In the genomic region with DNA sequence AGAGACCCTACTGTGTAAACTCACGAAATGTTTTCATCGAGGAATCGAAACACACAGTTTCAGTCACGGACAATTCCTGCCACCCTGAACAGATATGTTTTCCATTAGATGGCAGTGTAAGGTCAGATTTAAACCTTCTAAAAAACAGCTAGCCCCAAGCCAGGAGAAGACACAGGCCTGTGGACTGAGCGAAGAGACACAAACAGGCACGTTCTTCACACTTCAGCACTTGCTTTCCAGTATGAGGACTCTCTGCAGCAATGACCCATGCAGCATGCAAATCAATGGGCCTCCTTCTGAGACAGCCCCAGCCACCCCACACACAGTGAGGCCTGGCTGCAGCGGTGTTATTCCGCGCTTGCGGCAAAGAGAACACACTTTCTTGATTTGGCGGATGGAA, we compare ENCODE assay signal across 9 cellular contexts. TPM values are rescaled to one million over a fixed set of nuclear protein-coding genes. Genes with fewer than 3 reads are reported as not detected.
DNase-seq lines count a peak whose midpoint lies in the region; ATAC-seq and TF ChIP-seq lines count a peak whose summit lies in the region.
"Had no signal": no experiment of that assay in that cellular context is flagged by ENCODE, and none has a peak within 500 bp of the region (broad histone marks: within the 10 kb centered on the region; RNA-seq: fewer than 3 reads in every experiment).

No MANE protein-coding gene starts in this region.

- H3K36me3 ChIP-seq in gastroesophageal sphincter = peaks cover 0 to 17% of the 10 kb centered on the region in 2 donors
- H3K36me3 ChIP-seq in sigmoid colon = no peaks in the 10 kb centered on the region
- H3K36me3 ChIP-seq in tibial nerve = peaks cover 0 to 11% (median 0%) of the 10 kb centered on the region in 3 donors
- peaks cover 2 to 3% of the 10 kb centered on the region in 2 experiments for H3K36me3 ChIP-seq in trophoblast cell (ENCODE audit: control insufficient read depth in 1 of 2, insufficient read depth in 2 of 2, low read length in 2 of 2)

- no peak overlapping the region for H2BK120ac ChIP-seq in trophoblast cell (ENCODE audit: insufficient read depth, low read length, poor library complexity)

- H2BK5ac ChIP-seq in trophoblast cell (ENCODE audit: low read depth, low read length, poor library complexity) = no peak overlapping the region

- H3K9me3 ChIP-seq in gastroesophageal sphincter (no peaks in the 10 kb centered on the region), sigmoid colon (no peaks in the 10 kb centered on the region), tibial nerve (no peaks in the 10 kb centered on the region), trophoblast cell (ENCODE audit: insufficient read depth, low read depth, low read length) (no peaks in the 10 kb centered on the region)

- no peak overlapping the region for H3K23ac ChIP-seq in trophoblast cell (ENCODE audit: low read length)

- TF ChIP-seq CTCF in gastroesophageal sphincter (IDR thresholded peaks at IDR 0.05) (peak in 3 of 4 experiments; percentile 40 to 56 (median 42)), sigmoid colon (IDR thresholded peaks at IDR 0.05) (peak in 2 of 4 experiments; percentile 11 to 29), tibial nerve (IDR thresholded peaks at IDR 0.05) (no peak)

- peak overlapping the region; percentile 44 to 79 (median 58) for H3K27ac ChIP-seq in gastroesophageal sphincter
- peak overlapping the region; percentile 61 to 75 (median 67) for H3K27ac ChIP-seq in sigmoid colon
- H3K27ac ChIP-seq in tibial nerve = no peak overlapping the region
- no peak overlapping the region for H3K27ac ChIP-seq in trophoblast cell (ENCODE audit: low read depth, low read length)

- no peak overlapping the region for H3K4ac ChIP-seq in trophoblast cell (ENCODE audit: low read depth, low read length)

- no peak overlapping the region for H4K91ac ChIP-seq in trophoblast cell (ENCODE audit: low read depth, low read length)

- no peak overlapping the region for H4K8ac ChIP-seq in trophoblast cell (ENCODE audit: low read depth, low read length)

- H2AFZ ChIP-seq in trophoblast cell (ENCODE audit: insufficient read depth, low read length, poor library complexity) = no peak overlapping the region

- peak overlapping the region in 1 of 2 donors; percentile 15 for H3K4me3 ChIP-seq in gastroesophageal sphincter
- H3K4me3 ChIP-seq in sigmoid colon = peak overlapping the region in 1 of 4 donors; percentile 5
- H3K4me3 ChIP-seq in tibial nerve = no peak overlapping the region
- H3K4me3 ChIP-seq in trophoblast cell (ENCODE audit: low read depth, low read length) = no peak overlapping the region

- intact Hi-C loops in sigmoid colon (cut with DNase I) = loop anchor here (5.0 to 10.0 kb wide), 3 partner anchors 92 to 760 kb away; partner anchors contain the start of gene FOXF2

- H3K79me2 ChIP-seq in trophoblast cell (ENCODE audit: control insufficient read depth, insufficient read depth, low read length, poor library complexity) = no peaks in the 10 kb centered on the region

- peak; percentile 67 for ATAC-seq in gastroesophageal sphincter

- DNase-seq in NCI-H82 (lab: John Stamatoyannopoulos, UW) (peak; percentile 38), NCI-H82 treated with DMSO at 0.1 percent for 48 hours (lab: John Stamatoyannopoulos, UW; ENCODE audit: unreplicated experiment) (no peak), RPMI7951 (ENCODE audit: low read depth) (peak; percentile 47), sigmoid colon (peak; percentile 69), tibial nerve (ENCODE audit: low spot score in 2 of 2) (no peak), NOMO-1 treated with DMSO at 0.1 percent for 48 hours (lab: John Stamatoyannopoulos, UW; ENCODE audit: unreplicated experiment) (no peak), trophoblast cell (no peak)
- DNase-seq: posterior cingulate gyrus had no signal

- TF ChIP-seq POLR2A in gastroesophageal sphincter (IDR thresholded peaks at IDR 0.05) (no peak), sigmoid colon (IDR thresholded peaks at IDR 0.05) (no peak), tibial nerve (IDR thresholded peaks at IDR 0.05) (no peak)

- no peak overlapping the region for H4K12ac ChIP-seq in trophoblast cell (ENCODE audit: low read depth, low read length)

- TF ChIP-seq EP300 in gastroesophageal sphincter (IDR thresholded peaks at IDR 0.05) (no peak), sigmoid colon (IDR thresholded peaks at IDR 0.05) (no peak), tibial nerve (IDR thresholded peaks at IDR 0.05) (no peak)

- H3K14ac ChIP-seq in trophoblast cell (ENCODE audit: low read length) = no peak overlapping the region

- WGBS in gastroesophageal sphincter (ENCODE audit: low coverage in 1 of 2), 2 donors = 38 to 58% methylated on average over 7 of the region's 11 CpGs
- WGBS in sigmoid colon, 2 donors = 85 to 90% methylated on average over 11 of the region's 11 CpGs
- 77 to 78% methylated on average over 11 of the region's 11 CpGs for WGBS in tibial nerve, 2 donors
- WGBS in trophoblast cell (ENCODE audit: extremely low coverage, insufficient coverage, insufficient read length) = no CpG with 5 or more reads among the region's 11 CpGs

- H3K18ac ChIP-seq in trophoblast cell (ENCODE audit: low read length) = no peak overlapping the region

- no peak overlapping the region for H2BK12ac ChIP-seq in trophoblast cell (ENCODE audit: low read length)

- no peak overlapping the region for H3K9ac ChIP-seq in trophoblast cell (ENCODE audit: low read length)

- H3K79me1 ChIP-seq in trophoblast cell (ENCODE audit: low read length) = no peaks in the 10 kb centered on the region

- H3K27me3 ChIP-seq in gastroesophageal sphincter (no peaks in the 10 kb centered on the region), sigmoid colon (no peaks in the 10 kb centered on the region), tibial nerve (no peaks in the 10 kb centered on the region), trophoblast cell (ENCODE audit: insufficient read depth, low read length) (no peaks in the 10 kb centered on the region)

- H3K4me2 ChIP-seq in trophoblast cell (ENCODE audit: low read length) = no peak overlapping the region

- peaks cover 0 to 37% (median 2%) of the 10 kb centered on the region in 3 donors for H3K4me1 ChIP-seq in gastroesophageal sphincter
- peaks cover 0 to 24% (median 4%) of the 10 kb centered on the region in 4 donors for H3K4me1 ChIP-seq in sigmoid colon
- no peaks in the 10 kb centered on the region for H3K4me1 ChIP-seq in tibial nerve
- no peaks in the 10 kb centered on the region for H3K4me1 ChIP-seq in trophoblast cell (ENCODE audit: control insufficient read depth in 1 of 2, insufficient read depth in 2 of 2, low read length in 2 of 2)

- H2AK5ac ChIP-seq in trophoblast cell (ENCODE audit: low read length) = no peak overlapping the region

RNA-seq across cellular contexts. Expression of gene HUS1B, which starts 31.9 kb away (rescaled TPM):
- total RNA-seq in RPMI7951 (2014; rRNA removed; shearing (Covaris generic)) = 0.36 and 0.98 TPM in 2 replicates
- 1 to 10 TPM in 2 of 4 donors, under 1 TPM in 1, not detected in 1; 0.77 to 2.3 (median 2.0) TPM for total RNA-seq in gastroesophageal sphincter
- 1 to 10 TPM in 2 of 4 donors, under 1 TPM in 2; 0.68 to 3.6 (median 1.2) TPM for total RNA-seq in sigmoid colon
- under 1 TPM in 1 of 3 donors, not detected in 2; 0.36 TPM for polyA plus RNA-seq in sigmoid colon
- total RNA-seq in tibial nerve = 1 to 10 TPM in 3 of 4 donors, not detected in 1; 3.3 to 8.4 (median 7.5) TPM
- 0.44 and 0.49 TPM in 2 replicates for polyA plus RNA-seq in trophoblast cell (2013)

Comparison
In these comparisons a context has a peak if more than half of its experiments do, and no peak if none do; other contexts are left out.
1. DNase-seq: peak in NCI-H82 (single experiment), RPMI7951 (single experiment) and sigmoid colon (single experiment); none in NCI-H82 treated with DMSO at 0.1 percent for 48 hours (single experiment), tibial nerve (0 of 2), NOMO-1 treated with DMSO at 0.1 percent for 48 hours (single experiment) and trophoblast cell (0 of 2).
2. H3K27ac ChIP-seq: peak in gastroesophageal sphincter (4 of 4) and sigmoid colon (4 of 4); none in tibial nerve (0 of 4) and trophoblast cell (single experiment).
3. CTCF ChIP-seq: peak in gastroesophageal sphincter (3 of 4); none in tibial nerve (0 of 5).